ENCODE assay signal across 1 cellular context in the genomic region with DNA sequence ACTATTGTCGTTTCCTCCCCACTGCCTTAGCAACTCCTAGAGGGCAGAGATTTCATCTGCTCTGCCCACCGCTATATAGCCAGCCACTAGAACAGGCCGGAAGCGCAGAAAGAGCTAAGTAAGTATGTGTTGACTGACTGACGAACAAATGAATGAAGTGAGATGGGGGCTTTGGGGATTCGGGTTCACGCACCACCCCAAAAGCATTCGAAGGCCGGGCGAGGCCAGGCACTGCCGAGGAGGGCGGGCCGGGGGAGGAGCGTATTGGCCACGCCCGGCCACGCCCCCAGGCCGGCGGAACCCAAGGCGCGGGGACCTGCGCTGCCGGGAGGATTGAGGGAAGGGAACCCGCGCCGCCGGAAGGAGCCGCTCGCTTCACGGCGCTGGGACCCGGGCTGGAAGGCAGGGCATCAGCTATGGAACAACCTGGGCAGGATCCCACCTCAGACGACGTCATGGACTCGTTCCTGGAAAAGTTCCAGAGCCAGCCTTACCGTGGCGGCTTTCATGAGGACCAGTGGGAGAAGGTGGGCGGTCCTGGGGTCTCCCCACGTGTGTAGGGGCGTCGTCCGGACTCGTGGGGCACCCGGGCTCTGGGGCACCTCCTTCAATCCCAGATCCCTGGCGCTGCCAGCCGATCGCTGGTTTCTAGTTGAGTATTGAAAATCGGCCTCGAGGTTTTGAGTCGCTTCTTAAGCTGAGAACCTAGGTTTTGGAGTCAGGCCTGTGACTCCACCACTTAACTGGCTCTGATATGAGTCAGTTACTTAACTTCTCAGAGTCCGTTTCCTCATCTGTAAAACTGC.
A peak's percentile ranks its signal among the peaks of the same experiment; 100 is the strongest.
TF ChIP-seq lines count a peak whose summit lies in the region.

A gene with protein sequence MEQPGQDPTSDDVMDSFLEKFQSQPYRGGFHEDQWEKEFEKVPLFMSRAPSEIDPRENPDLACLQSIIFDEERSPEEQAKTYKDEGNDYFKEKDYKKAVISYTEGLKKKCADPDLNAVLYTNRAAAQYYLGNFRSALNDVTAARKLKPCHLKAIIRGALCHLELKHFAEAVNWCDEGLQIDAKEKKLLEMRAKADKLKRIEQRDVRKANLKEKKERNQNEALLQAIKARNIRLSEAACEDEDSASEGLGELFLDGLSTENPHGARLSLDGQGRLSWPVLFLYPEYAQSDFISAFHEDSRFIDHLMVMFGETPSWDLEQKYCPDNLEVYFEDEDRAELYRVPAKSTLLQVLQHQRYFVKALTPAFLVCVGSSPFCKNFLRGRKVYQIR (plus strand): TSS at position 369 of the 806 bp plus-strand sequence. CDS start 48 bp downstream, at position 417.

TF ChIP-seq in HepG2, 621 proteins besides CTCF, POLR2A, EP300 and RAD21 (continued from another document and continues in another):
- TF ChIP-seq, protein P1, sequence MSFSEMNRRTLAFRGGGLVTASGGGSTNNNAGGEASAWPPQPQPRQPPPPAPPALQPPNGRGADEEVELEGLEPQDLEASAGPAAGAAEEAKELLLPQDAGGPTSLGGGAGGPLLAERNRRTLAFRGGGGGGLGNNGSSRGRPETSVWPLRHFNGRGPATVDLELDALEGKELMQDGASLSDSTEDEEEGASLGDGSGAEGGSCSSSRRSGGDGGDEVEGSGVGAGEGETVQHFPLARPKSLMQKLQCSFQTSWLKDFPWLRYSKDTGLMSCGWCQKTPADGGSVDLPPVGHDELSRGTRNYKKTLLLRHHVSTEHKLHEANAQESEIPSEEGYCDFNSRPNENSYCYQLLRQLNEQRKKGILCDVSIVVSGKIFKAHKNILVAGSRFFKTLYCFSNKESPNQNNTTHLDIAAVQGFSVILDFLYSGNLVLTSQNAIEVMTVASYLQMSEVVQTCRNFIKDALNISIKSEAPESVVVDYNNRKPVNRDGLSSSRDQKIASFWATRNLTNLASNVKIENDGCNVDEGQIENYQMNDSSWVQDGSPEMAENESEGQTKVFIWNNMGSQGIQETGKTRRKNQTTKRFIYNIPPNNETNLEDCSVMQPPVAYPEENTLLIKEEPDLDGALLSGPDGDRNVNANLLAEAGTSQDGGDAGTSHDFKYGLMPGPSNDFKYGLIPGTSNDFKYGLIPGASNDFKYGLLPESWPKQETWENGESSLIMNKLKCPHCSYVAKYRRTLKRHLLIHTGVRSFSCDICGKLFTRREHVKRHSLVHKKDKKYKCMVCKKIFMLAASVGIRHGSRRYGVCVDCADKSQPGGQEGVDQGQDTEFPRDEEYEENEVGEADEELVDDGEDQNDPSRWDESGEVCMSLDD (CRISPR knock-in tag; IDR thresholded peaks at IDR 0.05; ENCODE audit: borderline replicate concordance): 0 out of 2 replicates have a peak, but pooled peaks have one; percentile 38
- TF ChIP-seq ZNF737 (CRISPR knock-in tag; IDR thresholded peaks at IDR 0.05; ENCODE audit: borderline replicate concordance) (no peak), PLRG1 (conservative IDR thresholded peaks at IDR 0.05) (no peak), GATAD2A (CRISPR knock-in tag; IDR thresholded peaks at IDR 0.05) (0 out of 2 replicates have a peak, but pooled peaks have one; percentile 48), ZNF24 (IDR thresholded peaks at IDR 0.05) (peak; percentile 57; the same call in 1 of the 2 replicates), KLF9 (CRISPR knock-in tag; IDR thresholded peaks at IDR 0.05; ENCODE audit: low read depth) (no peak; the same call in 1 of the 2 replicates), NR2C2 (CRISPR knock-in tag; IDR thresholded peaks at IDR 0.05; ENCODE audit: borderline replicate concordance) (peak; percentile 58), KLF11 (CRISPR knock-in tag; IDR thresholded peaks at IDR 0.05) (peak; percentile 62; the same call in 1 of the 2 replicates), ZSCAN21 (CRISPR knock-in tag; IDR thresholded peaks at IDR 0.05; ENCODE audit: borderline replicate concordance) (peak; percentile 76; the same call in 1 of the 2 replicates), GABPB1 (CRISPR knock-in tag; IDR thresholded peaks at IDR 0.05) (peak; percentile 100), RBAK (CRISPR knock-in tag; IDR thresholded peaks at IDR 0.05) (no peak), HCFC1 (IDR thresholded peaks at IDR 0.05; ENCODE audit: low read depth, low read length) (peak; percentile 74), KLF12 (CRISPR knock-in tag; IDR thresholded peaks at IDR 0.05; ENCODE audit: borderline replicate concordance) (peak; percentile 99), RARA (CRISPR knock-in tag; IDR thresholded peaks at IDR 0.05) (peak; percentile 15; the same call in 1 of the 2 replicates), ZNF792 (CRISPR knock-in tag; IDR thresholded peaks at IDR 0.05) (peak; percentile 74), TCF7 (IDR thresholded peaks at IDR 0.05; ENCODE audit: low read depth) (no peak), HNRNPH1 (optimal IDR thresholded peaks at IDR 0.05; ENCODE audit: low read depth, low read length) (no peak), SAP130 (CRISPR knock-in tag; IDR thresholded peaks at IDR 0.05; ENCODE audit: low read depth) (peak; percentile 91), MTA1 (CRISPR knock-in tag; IDR thresholded peaks at IDR 0.05; ENCODE audit: borderline replicate concordance) (peak; percentile 74; the same call in 1 of the 2 replicates), ZNF263 (CRISPR knock-in tag; IDR thresholded peaks at IDR 0.05) (peak; percentile 63; the same call in 1 of the 2 replicates), ELF1 (CRISPR knock-in tag; IDR thresholded peaks at IDR 0.05) (peak; percentile 53), DR1 (CRISPR knock-in tag; IDR thresholded peaks at IDR 0.05) (peak; percentile 63), PHF8 (CRISPR knock-in tag; IDR thresholded peaks at IDR 0.05) (peak; percentile 87), RBM22 (optimal IDR thresholded peaks at IDR 0.05; ENCODE audit: low read length) (no peak), HDAC6 (IDR thresholded peaks at IDR 0.05; ENCODE audit: low read depth, low read length) (no peak), THAP11 (CRISPR knock-in tag; IDR thresholded peaks at IDR 0.05) (peak; percentile 95)
- TF ChIP-seq, protein P2, sequence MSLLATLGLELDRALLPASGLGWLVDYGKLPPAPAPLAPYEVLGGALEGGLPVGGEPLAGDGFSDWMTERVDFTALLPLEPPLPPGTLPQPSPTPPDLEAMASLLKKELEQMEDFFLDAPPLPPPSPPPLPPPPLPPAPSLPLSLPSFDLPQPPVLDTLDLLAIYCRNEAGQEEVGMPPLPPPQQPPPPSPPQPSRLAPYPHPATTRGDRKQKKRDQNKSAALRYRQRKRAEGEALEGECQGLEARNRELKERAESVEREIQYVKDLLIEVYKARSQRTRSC (CRISPR knock-in tag; IDR thresholded peaks at IDR 0.05; ENCODE audit: low read depth): no peak; the same call in 1 of the 2 replicates
- TF ChIP-seq, protein P3, sequence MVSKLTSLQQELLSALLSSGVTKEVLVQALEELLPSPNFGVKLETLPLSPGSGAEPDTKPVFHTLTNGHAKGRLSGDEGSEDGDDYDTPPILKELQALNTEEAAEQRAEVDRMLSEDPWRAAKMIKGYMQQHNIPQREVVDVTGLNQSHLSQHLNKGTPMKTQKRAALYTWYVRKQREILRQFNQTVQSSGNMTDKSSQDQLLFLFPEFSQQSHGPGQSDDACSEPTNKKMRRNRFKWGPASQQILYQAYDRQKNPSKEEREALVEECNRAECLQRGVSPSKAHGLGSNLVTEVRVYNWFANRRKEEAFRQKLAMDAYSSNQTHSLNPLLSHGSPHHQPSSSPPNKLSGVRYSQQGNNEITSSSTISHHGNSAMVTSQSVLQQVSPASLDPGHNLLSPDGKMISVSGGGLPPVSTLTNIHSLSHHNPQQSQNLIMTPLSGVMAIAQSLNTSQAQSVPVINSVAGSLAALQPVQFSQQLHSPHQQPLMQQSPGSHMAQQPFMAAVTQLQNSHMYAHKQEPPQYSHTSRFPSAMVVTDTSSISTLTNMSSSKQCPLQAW (CRISPR knock-in tag; IDR thresholded peaks at IDR 0.05): peak; percentile 84
- TF ChIP-seq, protein P4, sequence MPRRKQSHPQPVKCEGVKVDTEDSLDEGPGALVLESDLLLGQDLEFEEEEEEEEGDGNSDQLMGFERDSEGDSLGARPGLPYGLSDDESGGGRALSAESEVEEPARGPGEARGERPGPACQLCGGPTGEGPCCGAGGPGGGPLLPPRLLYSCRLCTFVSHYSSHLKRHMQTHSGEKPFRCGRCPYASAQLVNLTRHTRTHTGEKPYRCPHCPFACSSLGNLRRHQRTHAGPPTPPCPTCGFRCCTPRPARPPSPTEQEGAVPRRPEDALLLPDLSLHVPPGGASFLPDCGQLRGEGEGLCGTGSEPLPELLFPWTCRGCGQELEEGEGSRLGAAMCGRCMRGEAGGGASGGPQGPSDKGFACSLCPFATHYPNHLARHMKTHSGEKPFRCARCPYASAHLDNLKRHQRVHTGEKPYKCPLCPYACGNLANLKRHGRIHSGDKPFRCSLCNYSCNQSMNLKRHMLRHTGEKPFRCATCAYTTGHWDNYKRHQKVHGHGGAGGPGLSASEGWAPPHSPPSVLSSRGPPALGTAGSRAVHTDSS (CRISPR knock-in tag; conservative IDR thresholded peaks at IDR 0.05): peak; percentile 86
- TF ChIP-seq, protein P5, sequence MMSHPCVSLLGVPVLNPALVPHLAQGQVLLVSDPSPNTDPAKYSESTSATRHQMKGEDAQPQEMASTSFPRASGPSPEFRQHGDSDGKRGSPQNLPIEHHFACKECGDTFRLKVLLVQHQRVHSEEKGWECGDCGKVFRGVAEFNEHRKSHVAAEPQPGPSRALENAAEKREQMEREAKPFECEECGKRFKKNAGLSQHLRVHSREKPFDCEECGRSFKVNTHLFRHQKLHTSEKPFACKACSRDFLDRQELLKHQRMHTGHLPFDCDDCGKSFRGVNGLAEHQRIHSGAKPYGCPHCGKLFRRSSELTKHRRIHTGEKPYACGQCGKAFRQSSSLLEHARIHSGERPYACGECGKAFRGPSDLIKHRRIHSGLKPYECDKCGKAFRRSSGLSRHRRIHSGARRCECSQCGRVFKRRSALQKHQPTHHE (CRISPR knock-in tag; IDR thresholded peaks at IDR 0.05; ENCODE audit: borderline replicate concordance): peak; percentile 89
- TF ChIP-seq, protein P6, sequence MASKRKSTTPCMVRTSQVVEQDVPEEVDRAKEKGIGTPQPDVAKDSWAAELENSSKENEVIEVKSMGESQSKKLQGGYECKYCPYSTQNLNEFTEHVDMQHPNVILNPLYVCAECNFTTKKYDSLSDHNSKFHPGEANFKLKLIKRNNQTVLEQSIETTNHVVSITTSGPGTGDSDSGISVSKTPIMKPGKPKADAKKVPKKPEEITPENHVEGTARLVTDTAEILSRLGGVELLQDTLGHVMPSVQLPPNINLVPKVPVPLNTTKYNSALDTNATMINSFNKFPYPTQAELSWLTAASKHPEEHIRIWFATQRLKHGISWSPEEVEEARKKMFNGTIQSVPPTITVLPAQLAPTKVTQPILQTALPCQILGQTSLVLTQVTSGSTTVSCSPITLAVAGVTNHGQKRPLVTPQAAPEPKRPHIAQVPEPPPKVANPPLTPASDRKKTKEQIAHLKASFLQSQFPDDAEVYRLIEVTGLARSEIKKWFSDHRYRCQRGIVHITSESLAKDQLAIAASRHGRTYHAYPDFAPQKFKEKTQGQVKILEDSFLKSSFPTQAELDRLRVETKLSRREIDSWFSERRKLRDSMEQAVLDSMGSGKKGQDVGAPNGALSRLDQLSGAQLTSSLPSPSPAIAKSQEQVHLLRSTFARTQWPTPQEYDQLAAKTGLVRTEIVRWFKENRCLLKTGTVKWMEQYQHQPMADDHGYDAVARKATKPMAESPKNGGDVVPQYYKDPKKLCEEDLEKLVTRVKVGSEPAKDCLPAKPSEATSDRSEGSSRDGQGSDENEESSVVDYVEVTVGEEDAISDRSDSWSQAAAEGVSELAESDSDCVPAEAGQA (IDR thresholded peaks at IDR 0.05; ENCODE audit: low read depth): peak; percentile 80; the same call in 1 of the 2 replicates
- TF ChIP-seq, protein P6 (CRISPR knock-in tag; IDR thresholded peaks at IDR 0.05; ENCODE audit: borderline replicate concordance): no peak
- TF ChIP-seq, protein P7, sequence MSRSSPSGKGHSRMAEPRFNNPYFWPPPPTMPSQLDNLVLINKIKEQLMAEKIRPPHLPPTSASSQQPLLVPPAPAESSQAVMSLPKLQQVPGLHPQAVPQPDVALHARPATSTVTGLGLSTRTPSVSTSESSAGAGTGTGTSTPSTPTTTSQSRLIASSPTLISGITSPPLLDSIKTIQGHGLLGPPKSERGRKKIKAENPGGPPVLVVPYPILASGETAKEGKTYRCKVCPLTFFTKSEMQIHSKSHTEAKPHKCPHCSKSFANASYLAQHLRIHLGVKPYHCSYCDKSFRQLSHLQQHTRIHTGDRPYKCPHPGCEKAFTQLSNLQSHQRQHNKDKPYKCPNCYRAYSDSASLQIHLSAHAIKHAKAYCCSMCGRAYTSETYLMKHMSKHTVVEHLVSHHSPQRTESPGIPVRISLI (CRISPR knock-in tag; IDR thresholded peaks at IDR 0.05; ENCODE audit: borderline replicate concordance): peak; percentile 50; the same call in 1 of the 2 replicates
- TF ChIP-seq, protein P8, sequence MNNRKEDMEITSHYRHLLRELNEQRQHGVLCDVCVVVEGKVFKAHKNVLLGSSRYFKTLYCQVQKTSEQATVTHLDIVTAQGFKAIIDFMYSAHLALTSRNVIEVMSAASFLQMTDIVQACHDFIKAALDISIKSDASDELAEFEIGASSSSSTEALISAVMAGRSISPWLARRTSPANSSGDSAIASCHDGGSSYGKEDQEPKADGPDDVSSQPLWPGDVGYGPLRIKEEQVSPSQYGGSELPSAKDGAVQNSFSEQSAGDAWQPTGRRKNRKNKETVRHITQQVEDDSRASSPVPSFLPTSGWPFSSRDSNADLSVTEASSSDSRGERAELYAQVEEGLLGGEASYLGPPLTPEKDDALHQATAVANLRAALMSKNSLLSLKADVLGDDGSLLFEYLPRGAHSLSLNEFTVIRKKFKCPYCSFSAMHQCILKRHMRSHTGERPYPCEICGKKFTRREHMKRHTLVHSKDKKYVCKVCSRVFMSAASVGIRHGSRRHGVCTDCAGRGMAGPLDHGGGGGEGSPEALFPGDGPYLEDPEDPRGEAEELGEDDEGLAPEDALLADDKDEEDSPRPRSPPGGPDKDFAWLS (CRISPR knock-in tag; IDR thresholded peaks at IDR 0.05; ENCODE audit: borderline replicate concordance): no peak
